ENCODE assay signal across 11 cellular contexts in genomic region chr12:132554857-132555630, GRCh38. TPM values are rescaled to one million over a fixed set of nuclear protein-coding genes. Genes with fewer than 3 reads are reported as not detected.
DNase-seq lines count a peak whose midpoint lies in the region; ATAC-seq and TF ChIP-seq lines count a peak whose summit lies in the region.
"Had no signal": no experiment of that assay in that cellular context is flagged by ENCODE, and none has a peak within 500 bp of the region (broad histone marks: within the 10 kb centered on the region; RNA-seq: fewer than 3 reads in every experiment).

No MANE protein-coding gene starts in this region.

- H4K91ac ChIP-seq in trophoblast cell (ENCODE audit: low read depth, low read length) = no peak overlapping the region

- no peak overlapping the region for H3K18ac ChIP-seq in trophoblast cell (ENCODE audit: low read length)

- H3K4me2 ChIP-seq in Karpas-422 (ENCODE audit: low read depth, low read length, poor library complexity, severe bottlenecking) (no peak overlapping the region), trophoblast cell (ENCODE audit: low read length) (no peak overlapping the region)

- H2BK12ac ChIP-seq in trophoblast cell (ENCODE audit: low read length) = no peak overlapping the region

- DNase-seq in activated CD4-positive, alpha-beta T cell treated with anti-CD3 and anti-CD28 coated beads, Interleukin-2, amount 10 ng/mL, durations not matched to agents 24 days and 14 days = peak; percentile 71
- DNase-seq in activated CD4-positive, alpha-beta T cell treated with anti-CD3 and anti-CD28 coated beads for 4 hours = no peak
- DNase-seq in Karpas-422 (peak; percentile 51), body of pancreas (peak in 2 of 4 donors; percentile 27 to 52), trophoblast cell (peak; percentile 31 to 62), NCI-H510A (lab: John Stamatoyannopoulos, UW) (no peak), NCI-H1092 treated with DMSO at 0.1 percent for 48 hours (lab: John Stamatoyannopoulos, UW) (no peak), NK-92 (lab: John Stamatoyannopoulos, UW; ENCODE audit: unreplicated experiment) (no peak)
- DNase-seq: stimulated activated CD4-positive, alpha-beta T cell treated with anti-CD3 and anti-CD28 coated beads, Interleukin-4, amount 100 ng/mL, for 4 hours had no signal

- no peak overlapping the region for H2BK5ac ChIP-seq in trophoblast cell (ENCODE audit: low read depth, low read length, poor library complexity)

- H3K27me3 ChIP-seq in Karpas-422 (ENCODE audit: low read length) (no peaks in the 10 kb centered on the region), body of pancreas (no peaks in the 10 kb centered on the region), trophoblast cell (ENCODE audit: insufficient read depth, low read length) (peaks cover 2% of the 10 kb centered on the region)

- peaks cover 4% of the 10 kb centered on the region for H3K4me1 Mint-ChIP-seq in activated CD4-positive, alpha-beta T cell treated with anti-CD3 and anti-CD28 coated beads, Interleukin-2, amount 10 ng/mL, durations not matched to agents 24 days and 14 days

- no peaks in the 10 kb centered on the region for H3K79me2 ChIP-seq in Karpas-422 (ENCODE audit: low read length)
- H3K79me2 ChIP-seq in trophoblast cell (ENCODE audit: control insufficient read depth, insufficient read depth, low read length, poor library complexity) = peaks cover 1% of the 10 kb centered on the region

- peak in 4 of 7 experiments; percentile 23 to 35 (median 32) for TF ChIP-seq CTCF in body of pancreas (IDR thresholded peaks at IDR 0.05)

- peaks cover 4% of the 10 kb centered on the region for H3K79me1 ChIP-seq in trophoblast cell (ENCODE audit: low read length)

- H3K9me3 Mint-ChIP-seq in activated CD4-positive, alpha-beta T cell treated with anti-CD3 and anti-CD28 coated beads, Interleukin-2, amount 10 ng/mL, durations not matched to agents 24 days and 14 days = no peaks in the 10 kb centered on the region
- H3K9me3 Mint-ChIP-seq: dendritic cell treated with granulocyte-macrophage colony-stimulating factor and Interleukin-4, amounts not matched to agents 40 ng/mL and 50 ng/mL, for 4 days; memory B cell had no signal

- no peak overlapping the region for H3K23ac ChIP-seq in trophoblast cell (ENCODE audit: low read length)

- H3K9ac ChIP-seq in Karpas-422 (ENCODE audit: low read length) (no peak overlapping the region), trophoblast cell (ENCODE audit: low read length) (no peak overlapping the region)

- no peak overlapping the region for H2BK120ac ChIP-seq in trophoblast cell (ENCODE audit: insufficient read depth, low read length, poor library complexity)

- H3K36me3 ChIP-seq in Karpas-422 (ENCODE audit: insufficient read depth, low read length) (no peaks in the 10 kb centered on the region), body of pancreas (replicated peaks in 1 of 2; ENCODE audit: insufficient read depth in 1 of 2, low read depth in 2 of 2) (no peaks in the 10 kb centered on the region), trophoblast cell (ENCODE audit: control insufficient read depth in 1 of 2, insufficient read depth in 2 of 2, low read length in 2 of 2) (peaks cover 8 to 9% of the 10 kb centered on the region in 2 experiments)

- peaks cover 9% of the 10 kb centered on the region for H3K27me3 Mint-ChIP-seq in activated CD4-positive, alpha-beta T cell treated with anti-CD3 and anti-CD28 coated beads, Interleukin-2, amount 10 ng/mL, durations not matched to agents 24 days and 14 days
- H3K27me3 Mint-ChIP-seq: memory B cell had no signal

- no peak overlapping the region for H3K4ac ChIP-seq in trophoblast cell (ENCODE audit: low read depth, low read length)

- WGBS in body of pancreas, 2 donors = 88 to 90% methylated on average over 13 to 53 of the region's 53 CpGs
- WGBS in trophoblast cell (ENCODE audit: extremely low coverage, insufficient coverage, insufficient read length) = no CpG with 5 or more reads among the region's 53 CpGs

- no peak for TF ChIP-seq POLR2A in body of pancreas (IDR thresholded peaks at IDR 0.05)

- no peak overlapping the region for H4K12ac ChIP-seq in trophoblast cell (ENCODE audit: low read depth, low read length)

- H4K20me1 ChIP-seq in Karpas-422 (ENCODE audit: insufficient read depth, low read depth, low read length) = no peaks in the 10 kb centered on the region

- H3K27ac ChIP-seq in Karpas-422 (ENCODE audit: low read length) = no peak overlapping the region
- no peak overlapping the region for H3K27ac ChIP-seq in body of pancreas
- no peak overlapping the region for H3K27ac ChIP-seq in trophoblast cell (ENCODE audit: low read depth, low read length)

- H2AFZ ChIP-seq in Karpas-422 (ENCODE audit: low read length) (no peak overlapping the region), trophoblast cell (ENCODE audit: insufficient read depth, low read length, poor library complexity) (no peak overlapping the region)

- no peak for ATAC-seq in body of pancreas

- intact Hi-C loops in activated CD4-positive, alpha-beta T cell treated with anti-CD3 and anti-CD28 coated beads, Interleukin-2, amount 10 ng/mL, durations not matched to agents 24 days and 14 days (cut with micrococcal nuclease) = no loop called here
- intact Hi-C loops in body of pancreas (cut with DNase I) = no loop called here

- H3K14ac ChIP-seq in trophoblast cell (ENCODE audit: low read length) = no peak overlapping the region

- no peaks in the 10 kb centered on the region for H3K9me2 ChIP-seq in Karpas-422 (replicated peaks; ENCODE audit: insufficient read depth, low read length)

- H3K4me1 ChIP-seq in Karpas-422 (ENCODE audit: low read length) (no peaks in the 10 kb centered on the region), body of pancreas (peaks cover 11% of the 10 kb centered on the region), trophoblast cell (ENCODE audit: control insufficient read depth in 1 of 2, insufficient read depth in 2 of 2, low read length in 2 of 2) (peaks cover 0 to 3% of the 10 kb centered on the region in 2 experiments)

- no peaks in the 10 kb centered on the region for H3K9me3 ChIP-seq in Karpas-422 (ENCODE audit: low read length)
- H3K9me3 ChIP-seq in body of pancreas = no peaks in the 10 kb centered on the region
- H3K9me3 ChIP-seq in trophoblast cell (ENCODE audit: insufficient read depth, low read depth, low read length) = peaks cover 5% of the 10 kb centered on the region

- no peak overlapping the region for H3K4me3 Mint-ChIP-seq in activated CD4-positive, alpha-beta T cell treated with anti-CD3 and anti-CD28 coated beads, Interleukin-2, amount 10 ng/mL, durations not matched to agents 24 days and 14 days
- H3K4me3 Mint-ChIP-seq: dendritic cell treated with granulocyte-macrophage colony-stimulating factor and Interleukin-4, amounts not matched to agents 40 ng/mL and 50 ng/mL, for 4 days; memory B cell had no signal

- no peaks in the 10 kb centered on the region for H3K36me3 Mint-ChIP-seq in activated CD4-positive, alpha-beta T cell treated with anti-CD3 and anti-CD28 coated beads, Interleukin-2, amount 10 ng/mL, durations not matched to agents 24 days and 14 days (ENCODE audit: low read depth)

- H3K4me3 ChIP-seq in Karpas-422 (ENCODE audit: low read length) (no peak overlapping the region), body of pancreas (no peak overlapping the region), trophoblast cell (ENCODE audit: low read depth, low read length) (no peak overlapping the region)

- no peak overlapping the region for H4K8ac ChIP-seq in trophoblast cell (ENCODE audit: low read depth, low read length)

- H2AK5ac ChIP-seq in trophoblast cell (ENCODE audit: low read length) = no peak overlapping the region

- H3K27ac Mint-ChIP-seq in activated CD4-positive, alpha-beta T cell treated with anti-CD3 and anti-CD28 coated beads, Interleukin-2, amount 10 ng/mL, durations not matched to agents 24 days and 14 days = no peak overlapping the region
- H3K27ac Mint-ChIP-seq: dendritic cell treated with granulocyte-macrophage colony-stimulating factor and Interleukin-4, amounts not matched to agents 40 ng/mL and 50 ng/mL, for 4 days; memory B cell had no signal

RNA-seq across cellular contexts. Expression of gene LRCOL1, which starts 55.3 kb away (rescaled TPM):
- total RNA-seq in activated CD4-positive, alpha-beta T cell treated with anti-CD3 and anti-CD28 coated beads, Interleukin-2, amount 10 ng/mL, durations not matched to agents 24 days and 14 days = not detected in 2 replicates
- not detected in 2 replicates for total RNA-seq in Karpas-422 (2014; rRNA removed; shearing (Covaris generic); ENCODE audit: low replicate concordance)
- total RNA-seq in body of pancreas = not detected
- polyA plus RNA-seq in trophoblast cell (2013) = not detected in 2 replicates

Comparison
In these comparisons a context has a peak if more than half of its experiments do, and no peak if none do; other contexts are left out.
1. DNase-seq: peak in activated CD4-positive, alpha-beta T cell treated with anti-CD3 and anti-CD28 coated beads, Interleukin-2, amount 10 ng/mL, durations not matched to agents 24 days and 14 days (single experiment), Karpas-422 (single experiment) and trophoblast cell (2 of 2); none in activated CD4-positive, alpha-beta T cell treated with anti-CD3 and anti-CD28 coated beads for 4 hours (0 of 2), NCI-H510A (single experiment), NCI-H1092 treated with DMSO at 0.1 percent for 48 hours (single experiment) and NK-92 (single experiment).